18 cellular contexts compared by ENCODE assay signal in genomic region chr1:98422821-98423220, GRCh38.
"Had no signal": no experiment of that assay in that cellular context is flagged by ENCODE, and none has a peak within 500 bp of the region (broad histone marks: within the 10 kb centered on the region; RNA-seq: fewer than 3 reads in every experiment).

No MANE protein-coding gene starts in this region.

- H3K9me3 ChIP-seq: tibial nerve had no signal

- DNase-seq: activated CD4-positive, alpha-beta T cell treated with anti-CD3 and anti-CD28 coated beads, Interleukin-2, amount 50 U/mL, for 4 hours; activated naive CD4-positive, alpha-beta T cell treated with Interleukin-2 at 50 U/mL for 16 hours; anterior cingulate cortex; dorsolateral prefrontal cortex; hypothalamus; mesenchymal stem cell; nucleus accumbens; posterior cingulate gyrus; right cardiac atrium; small intestine; stimulated activated CD4-positive, alpha-beta T cell treated with anti-CD3 and anti-CD28 coated beads, Interleukin-4, amount 100 ng/mL, for 24 hours; stimulated activated naive CD4-positive, alpha-beta T cell treated with Interleukin-2 at 50 U/mL for 16 hours; substantia nigra; T-helper 9 cell had no signal

- FAIRE-seq: small intestine had no signal

- H3K27ac ChIP-seq: cardiac muscle cell, dorsolateral prefrontal cortex, tibial nerve had no signal

- H3K4me1 ChIP-seq: tibial nerve had no signal

- H3K36me3 ChIP-seq: cardiac muscle cell, tibial nerve had no signal

- H3K4me3 ChIP-seq: cardiac muscle cell, dorsolateral prefrontal cortex, tibial nerve had no signal

- ATAC-seq: activated CD4-positive, CD25-positive, alpha-beta regulatory T cell treated with anti-CD3 and anti-CD28 coated beads, Interleukin-2, amount 50 U/mL, for 24 hours; activated T-helper 17 cell treated with anti-CD3 and anti-CD28 coated beads, Interleukin-2, amount 50 U/mL, for 72 hours; right cardiac atrium had no signal

- H3K27me3 ChIP-seq: cardiac muscle cell, dorsolateral prefrontal cortex, tibial nerve had no signal
